In the genomic region with DNA sequence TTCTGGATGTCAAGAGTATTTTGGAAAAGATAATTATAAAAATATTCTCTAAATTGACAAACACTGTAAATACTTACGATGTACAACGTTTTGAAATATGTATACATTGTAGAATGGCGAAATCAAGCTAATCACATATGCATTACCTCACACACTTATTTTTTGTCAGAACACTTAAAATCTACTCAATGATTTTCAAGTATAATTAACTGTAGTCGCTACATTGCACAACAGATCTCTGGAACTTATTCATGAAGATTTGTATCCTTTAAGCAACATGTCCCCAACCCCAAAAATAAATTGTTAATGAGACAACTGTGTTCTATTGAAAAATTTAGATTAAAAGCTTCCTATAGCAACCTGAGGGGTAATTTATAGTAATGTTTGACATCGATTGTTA, we compare ENCODE assay signal across 30 cellular contexts.
"Had no signal": no experiment of that assay in that cellular context is flagged by ENCODE, and none has a peak within 500 bp of the region (broad histone marks: within the 10 kb centered on the region; RNA-seq: fewer than 3 reads in every experiment).

No MANE protein-coding gene starts in this region.

- H3K9me3 ChIP-seq: heart left ventricle, left ventricle myocardium inferior, ovary, right atrium auricular region, testis, thyroid gland, transverse colon, upper lobe of left lung, vagina had no signal

- H3K4me1 Mint-ChIP-seq: mesothelial cell of epicardium; nephron; stimulated activated memory B cell treated with anti-CD40 and anti-IgM and Interleukin-4, amounts not matched to agents 10 μg/mL and 1 μg/mL and 100 μg/mL, for 72 hours; stimulated activated naive CD8-positive, alpha-beta T cell treated with anti-CD3 and anti-CD28 coated beads, Interleukin-15, amount 100 ng/mL, for 72 hours had no signal

- H3K27me3 Mint-ChIP-seq: naive thymus-derived CD4-positive, alpha-beta T cell; progenitor cell of endocrine pancreas; stimulated activated memory B cell treated with anti-CD40 and anti-IgM and Interleukin-4, amounts not matched to agents 10 μg/mL and 1 μg/mL and 100 μg/mL, for 72 hours; stimulated activated naive CD8-positive, alpha-beta T cell treated with anti-CD3 and anti-CD28 coated beads, Interleukin-15, amount 100 ng/mL, for 72 hours had no signal

- H3K9me3 Mint-ChIP-seq: immature natural killer cell; mesothelial cell of epicardium; naive thymus-derived CD4-positive, alpha-beta T cell; nephron; neural crest cell; stimulated activated memory B cell treated with anti-CD40 and anti-IgM and Interleukin-4, amounts not matched to agents 10 μg/mL and 1 μg/mL and 100 μg/mL, for 72 hours; stimulated activated naive CD8-positive, alpha-beta T cell treated with anti-CD3 and anti-CD28 coated beads, Interleukin-15, amount 100 ng/mL, for 72 hours had no signal

- H3K27me3 ChIP-seq: heart left ventricle, ovary, right atrium auricular region, testis, thyroid gland, transverse colon, upper lobe of left lung, vagina had no signal

- H3K36me3 ChIP-seq: ovary had no signal

- H3K27ac Mint-ChIP-seq: mesothelial cell of epicardium; progenitor cell of endocrine pancreas; stimulated activated memory B cell treated with anti-CD40 and anti-IgM and Interleukin-4, amounts not matched to agents 10 μg/mL and 1 μg/mL and 100 μg/mL, for 72 hours; stimulated activated naive CD8-positive, alpha-beta T cell treated with anti-CD3 and anti-CD28 coated beads, Interleukin-15, amount 100 ng/mL, for 72 hours had no signal

- H3K4me3 Mint-ChIP-seq: immature natural killer cell; mesothelial cell of epicardium; naive thymus-derived CD4-positive, alpha-beta T cell; nephron; neural crest cell; stimulated activated memory B cell treated with anti-CD40 and anti-IgM and Interleukin-4, amounts not matched to agents 10 μg/mL and 1 μg/mL and 100 μg/mL, for 72 hours; stimulated activated naive CD8-positive, alpha-beta T cell treated with anti-CD3 and anti-CD28 coated beads, Interleukin-15, amount 100 ng/mL, for 72 hours had no signal

- H3K4me1 ChIP-seq: heart left ventricle, left ventricle myocardium inferior, right atrium auricular region, testis, vagina had no signal

- DNase-seq: heart left ventricle; hypothalamus; immature natural killer cell; kidney; left colon; left ventricle myocardium inferior; mesendoderm; naive thymus-derived CD4-positive, alpha-beta T cell; nucleus accumbens; ovary; stimulated activated CD4-positive, alpha-beta T cell treated with anti-CD3 and anti-CD28 coated beads, Interleukin-1b, Interleukin-23, amount 100 ng/mL, for 48 hours; stimulated activated CD4-positive, alpha-beta T cell treated with anti-CD3 and anti-CD28 coated beads, Interleukin-2, amount 100 ng/mL, for 48 hours; stimulated activated CD4-positive, alpha-beta T cell treated with anti-CD3 and anti-CD28 coated beads, Interleukin-4, amount 100 ng/mL, for 4 hours; stimulated activated CD8-positive, alpha-beta memory T cell treated with anti-CD3 and anti-CD28 coated beads, Interleukin-4, amount 100 ng/mL, for 48 hours; stimulated activated naive CD4-positive, alpha-beta T cell treated with Interleukin-2 at 50 U/mL for 16 hours; stimulated activated naive CD8-positive, alpha-beta T cell treated with anti-CD3 and anti-CD28 coated beads, Interleukin-15, amount 100 ng/mL, for 72 hours; testis; thyroid gland; transverse colon; upper lobe of left lung had no signal

- H3K4me3 ChIP-seq: heart left ventricle, left ventricle myocardium inferior, lung, ovary, right atrium auricular region, skin epidermis, testis, thyroid gland, transverse colon, upper lobe of left lung, vagina had no signal

- ATAC-seq: heart left ventricle; left colon; naive thymus-derived CD4-positive, alpha-beta T cell; sciatic nerve; stimulated activated memory B cell treated with anti-CD40 and anti-IgM and Interleukin-4, amounts not matched to agents 10 μg/mL and 1 μg/mL and 100 μg/mL, for 72 hours; stimulated activated naive CD8-positive, alpha-beta T cell treated with anti-CD3 and anti-CD28 coated beads, Interleukin-15, amount 100 ng/mL, for 72 hours had no signal

- H3K27ac ChIP-seq: heart left ventricle, left ventricle myocardium inferior, ovary, right atrium auricular region, skin epidermis, testis, thyroid gland, transverse colon, upper lobe of left lung, vagina had no signal
